8 cellular contexts compared by ENCODE assay signal in the genomic region with DNA sequence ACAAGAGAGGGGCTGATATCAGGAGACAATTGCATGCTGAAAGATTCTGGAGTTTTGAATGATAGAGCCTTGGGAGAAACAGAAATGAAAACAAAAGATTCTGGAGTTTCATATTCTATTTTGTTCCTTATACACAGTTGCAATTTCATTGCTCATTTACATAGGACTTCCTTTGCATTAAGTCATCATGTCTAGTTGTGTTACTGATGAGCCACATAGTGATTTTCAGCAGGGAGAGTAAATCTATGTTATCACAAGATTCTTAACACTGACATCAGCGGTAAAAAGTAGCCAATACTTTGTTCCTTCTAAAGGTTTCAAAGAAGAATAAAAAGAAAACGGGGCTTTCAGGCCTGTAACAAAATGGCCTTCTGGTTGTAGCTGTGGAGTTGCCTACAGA. TPM values are rescaled to one million over a fixed set of nuclear protein-coding genes. Genes with fewer than 3 reads are reported as not detected.
DNase-seq lines count a peak whose midpoint lies in the region; ATAC-seq and TF ChIP-seq lines count a peak whose summit lies in the region.

No MANE protein-coding gene starts in this region.

- no peaks in the 10 kb centered on the region for H3K27me3 ChIP-seq in SU-DHL-6 (ENCODE audit: low read length)

- peak overlapping the region; percentile 32 for H3K4me3 ChIP-seq in SU-DHL-6 (ENCODE audit: insufficient read depth, low read length, poor library complexity, severe bottlenecking)

- no TSS peak for BruUV-seq in Calu3 (replicated peaks; lab: Mats Ljungman, UMichigan)

- no peak for DNase-seq in Calu3
- no peak for DNase-seq in SHP77 treated with DMSO at 0.1 percent for 48 hours (lab: John Stamatoyannopoulos, UW)
- DNase-seq in NCI-H1092 (lab: John Stamatoyannopoulos, UW), result no peak
- no peak for DNase-seq in NCI-H187 treated with DMSO at 0.1 percent for 48 hours (lab: John Stamatoyannopoulos, UW)

- CTCF ChIA-PET in Calu3 (lab: Charles Lee), result no interaction called here

- H3K4me1 Mint-ChIP-seq in nephron, result peaks cover 46% of the 10 kb centered on the region
- peaks cover 37% of the 10 kb centered on the region for H3K4me1 Mint-ChIP-seq in Calu3 (ENCODE audit: low read depth, unreplicated experiment)

- no peaks in the 10 kb centered on the region for H3K36me3 ChIP-seq in SU-DHL-6 (ENCODE audit: low read length)

- H3F3A ChIP-seq in SU-DHL-6 (ENCODE audit: insufficient read depth), result peaks cover 89% of the 10 kb centered on the region

- intact Hi-C loops in Calu3 (cut with micrococcal nuclease; ENCODE audit: unreplicated experiment), result no loop called here

- H4K20me1 ChIP-seq in SU-DHL-6 (ENCODE audit: low read depth, low read length), result no peaks in the 10 kb centered on the region

- H3K27ac Mint-ChIP-seq in nephron, result peak overlapping the region in 2 of 3 experiments; percentile 40 to 62
- H3K27ac Mint-ChIP-seq in Calu3 (ENCODE audit: unreplicated experiment), result no peak overlapping the region

- peak overlapping the region; percentile 100 for H3K4me2 ChIP-seq in SU-DHL-6 (ENCODE audit: low read depth, low read length, poor library complexity, severe bottlenecking)

- peak overlapping the region; percentile 89 for H3K9ac ChIP-seq in SU-DHL-6 (ENCODE audit: low read length)

- H3K9me2 ChIP-seq in SU-DHL-6 (replicated peaks; ENCODE audit: insufficient read depth, low read length), result no peaks in the 10 kb centered on the region

- no peak for TF ChIP-seq CTCF in SU-DHL-6 (IDR thresholded peaks at IDR 0.05; ENCODE audit: insufficient read depth, low read length, poor library complexity, severe bottlenecking)
- no peak for TF ChIP-seq CTCF in nephron (IDR thresholded peaks at IDR 0.05; ENCODE audit: unreplicated experiment in 3 of 3)
- no peak for TF ChIP-seq CTCF in Calu3 (IDR thresholded peaks at IDR 0.05; ENCODE audit: unreplicated experiment)

- H2AFZ ChIP-seq in SU-DHL-6 (ENCODE audit: low read depth, low read length, severe bottlenecking), result no peak overlapping the region

- no peaks in the 10 kb centered on the region for H3K9me3 ChIP-seq in SU-DHL-6 (ENCODE audit: insufficient read depth, low read length)

- ATAC-seq in GM18907 (IDR thresholded peaks at IDR 0.05; ENCODE audit: unreplicated experiment), result peak; percentile 59
- ATAC-seq in HG02852 (IDR thresholded peaks at IDR 0.05; ENCODE audit: unreplicated experiment), result peak; percentile 56

- peak overlapping the region; percentile 100 for H3K27ac ChIP-seq in SU-DHL-6 (ENCODE audit: low read depth, low read length)

- H3K27me3 Mint-ChIP-seq in nephron (ENCODE audit: low read depth) (no peaks in the 10 kb centered on the region), Calu3 (ENCODE audit: unreplicated experiment) (no peaks in the 10 kb centered on the region)

- H3K9me3 Mint-ChIP-seq in nephron (no peaks in the 10 kb centered on the region), Calu3 (ENCODE audit: low read depth, unreplicated experiment) (no peaks in the 10 kb centered on the region)

- H3K36me3 Mint-ChIP-seq in nephron (ENCODE audit: low read depth), result peaks cover 5% of the 10 kb centered on the region
- peaks cover 13% of the 10 kb centered on the region for H3K36me3 Mint-ChIP-seq in Calu3 (ENCODE audit: insufficient read depth, unreplicated experiment)

- no peak overlapping the region for H3K4me3 Mint-ChIP-seq in nephron
- no peak overlapping the region for H3K4me3 Mint-ChIP-seq in Calu3 (ENCODE audit: low read depth, unreplicated experiment)

- H3K79me2 ChIP-seq in SU-DHL-6 (ENCODE audit: insufficient read depth, low read length), result peaks cover 84% of the 10 kb centered on the region

RNA-seq across cellular contexts. Expression of a gene that starts 7.1 kb away (rescaled TPM):
- total RNA-seq in Calu3 (2022), result 53.5 and 54.2 TPM in 2 replicates
